Comparison of ENCODE assay signal across 8 cellular contexts in the genomic region with DNA sequence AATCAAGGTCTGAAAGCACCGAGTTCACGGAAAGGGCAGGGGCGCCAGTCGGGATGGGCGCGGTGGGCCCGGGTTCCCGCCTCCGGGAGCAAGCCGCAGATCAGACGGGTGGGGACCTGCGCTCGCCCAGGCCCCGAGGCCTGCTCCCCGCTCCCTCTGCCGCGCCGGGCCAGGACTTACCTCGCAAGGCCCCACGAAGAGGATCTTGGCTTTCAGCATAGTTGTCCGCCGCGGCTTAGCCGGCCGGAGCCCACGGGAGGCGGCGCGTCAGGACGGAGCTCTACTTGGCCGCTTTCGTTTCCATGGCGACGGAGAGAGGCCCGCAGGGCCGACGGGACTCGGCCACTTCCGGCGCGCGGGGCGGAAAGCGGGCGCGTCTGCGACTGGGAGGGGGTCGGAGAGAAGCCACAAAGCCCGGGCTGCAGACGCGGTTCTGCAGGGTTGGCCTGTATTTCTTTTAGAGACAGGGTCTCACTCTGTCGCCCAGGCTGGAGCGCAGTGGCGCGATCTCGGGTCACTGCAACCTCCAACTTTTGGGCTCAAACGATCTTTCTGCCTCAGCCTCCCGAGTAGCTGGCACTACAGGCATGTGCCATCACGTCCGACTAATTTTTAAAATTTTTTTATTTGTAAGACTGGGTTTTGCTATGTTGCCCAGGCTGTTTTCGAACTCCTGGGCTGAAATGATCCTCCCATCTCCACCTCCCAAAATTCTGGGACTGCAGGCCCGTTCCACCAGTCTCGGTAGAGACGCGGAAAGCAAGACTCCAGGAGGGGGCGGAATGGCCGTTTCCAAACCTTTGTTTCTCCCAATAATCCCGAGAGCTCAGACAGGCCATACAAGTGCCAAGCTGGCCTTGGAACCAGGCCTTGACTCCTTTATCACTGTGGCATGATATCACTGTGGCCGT. TPM values are rescaled to one million over a fixed set of nuclear protein-coding genes. Genes with fewer than 3 reads are reported as not detected.
DNase-seq lines count a peak whose midpoint lies in the region; ATAC-seq and TF ChIP-seq lines count a peak whose summit lies in the region.

Gene IFT22, minus strand, starts transcription at position 322 of the 911 bp plus-strand sequence. Its CDS starts 103 bp downstream, at position 219.

- H3K4me3 Mint-ChIP-seq in activated T-helper 2 cell treated with anti-CD3 and anti-CD28 coated beads, Interferon-gamma antibody, Interleukin-2, Interleukin-4, amounts not matched to agents 10 μg/mL and 5 μg/mL and 100 μg/mL, durations not matched to agents 14 hours and 24 hours and 36 hours (ENCODE audit: low read depth): peak within 1 kb of the TSS; percentile 85
- peak within 1 kb of the TSS; percentile 87 for H3K4me3 Mint-ChIP-seq in natural killer cell treated with Interleukin-12 subunit alpha and Interleukin-12 subunit beta and Interleukin-15 and Interleukin-18, amount 100 ng/mL, for 72 hours

- no peaks in the 10 kb centered on the region for H3K9me3 ChIP-seq in DOHH2 (ENCODE audit: control insufficient read depth, insufficient read depth, low read length)

- H3K79me2 ChIP-seq in DOHH2 (ENCODE audit: control insufficient read depth, low read length): peaks cover 8% of the 10 kb centered on the region

- 0 out of 2 replicates have a peak, but pooled peaks cover 3% of the 10 kb centered on the region for H3F3A ChIP-seq in DOHH2 (ENCODE audit: control insufficient read depth, insufficient read depth)

- H3K9me3 Mint-ChIP-seq in activated T-helper 2 cell treated with anti-CD3 and anti-CD28 coated beads, Interferon-gamma antibody, Interleukin-2, Interleukin-4, amounts not matched to agents 10 μg/mL and 5 μg/mL and 100 μg/mL, durations not matched to agents 14 hours and 24 hours and 36 hours: no peaks in the 10 kb centered on the region
- no peaks in the 10 kb centered on the region for H3K9me3 Mint-ChIP-seq in natural killer cell treated with Interleukin-12 subunit alpha and Interleukin-12 subunit beta and Interleukin-15 and Interleukin-18, amount 100 ng/mL, for 72 hours

- H3K4me1 Mint-ChIP-seq in activated T-helper 2 cell treated with anti-CD3 and anti-CD28 coated beads, Interferon-gamma antibody, Interleukin-2, Interleukin-4, amounts not matched to agents 10 μg/mL and 5 μg/mL and 100 μg/mL, durations not matched to agents 14 hours and 24 hours and 36 hours (ENCODE audit: low read depth): peaks cover 1% of the 10 kb centered on the region
- H3K4me1 Mint-ChIP-seq in natural killer cell treated with Interleukin-12 subunit alpha and Interleukin-12 subunit beta and Interleukin-15 and Interleukin-18, amount 100 ng/mL, for 72 hours (ENCODE audit: low read depth in 2 of 2): peaks cover 5 to 12% of the 10 kb centered on the region in 2 donors

- peak within 1 kb of the TSS; percentile 79 for H3K4me3 ChIP-seq in DOHH2 (ENCODE audit: low read length)

- H3K36me3 Mint-ChIP-seq in activated T-helper 2 cell treated with anti-CD3 and anti-CD28 coated beads, Interferon-gamma antibody, Interleukin-2, Interleukin-4, amounts not matched to agents 10 μg/mL and 5 μg/mL and 100 μg/mL, durations not matched to agents 14 hours and 24 hours and 36 hours (ENCODE audit: low read depth): no peaks in the 10 kb centered on the region
- no peaks in the 10 kb centered on the region for H3K36me3 Mint-ChIP-seq in natural killer cell treated with Interleukin-12 subunit alpha and Interleukin-12 subunit beta and Interleukin-15 and Interleukin-18, amount 100 ng/mL, for 72 hours

- H3K27me3 ChIP-seq in DOHH2 (ENCODE audit: control insufficient read depth, low read length): no peaks in the 10 kb centered on the region

- no peaks in the 10 kb centered on the region for H3K36me3 ChIP-seq in DOHH2 (ENCODE audit: control insufficient read depth, low read length)

- H3K9me2 ChIP-seq in DOHH2 (replicated peaks; ENCODE audit: control insufficient read depth, low read length): no peaks in the 10 kb centered on the region

- TF ChIP-seq CTCF in DOHH2 (IDR thresholded peaks at IDR 0.05; ENCODE audit: low read depth, low read length, poor library complexity, severe bottlenecking): no peak

- peaks cover 1% of the 10 kb centered on the region for H3K27me3 Mint-ChIP-seq in activated T-helper 2 cell treated with anti-CD3 and anti-CD28 coated beads, Interferon-gamma antibody, Interleukin-2, Interleukin-4, amounts not matched to agents 10 μg/mL and 5 μg/mL and 100 μg/mL, durations not matched to agents 14 hours and 24 hours and 36 hours (ENCODE audit: low read depth)
- H3K27me3 Mint-ChIP-seq in natural killer cell treated with Interleukin-12 subunit alpha and Interleukin-12 subunit beta and Interleukin-15 and Interleukin-18, amount 100 ng/mL, for 72 hours: no peaks in the 10 kb centered on the region

- no peaks in the 10 kb centered on the region; the same call in 1 of the 2 replicates for H4K20me1 ChIP-seq in DOHH2 (ENCODE audit: control insufficient read depth, insufficient read depth, low read depth, low read length)

- peak within 1 kb of the TSS; percentile 76 for H3K27ac Mint-ChIP-seq in activated T-helper 2 cell treated with anti-CD3 and anti-CD28 coated beads, Interferon-gamma antibody, Interleukin-2, Interleukin-4, amounts not matched to agents 10 μg/mL and 5 μg/mL and 100 μg/mL, durations not matched to agents 14 hours and 24 hours and 36 hours
- peak within 1 kb of the TSS; percentile 58 to 82 for H3K27ac Mint-ChIP-seq in natural killer cell treated with Interleukin-12 subunit alpha and Interleukin-12 subunit beta and Interleukin-15 and Interleukin-18, amount 100 ng/mL, for 72 hours

- intact Hi-C loops in activated T-helper 2 cell treated with anti-CD3 and anti-CD28 coated beads, Interferon-gamma antibody, Interleukin-2, Interleukin-4, amounts not matched to agents 10 μg/mL and 5 μg/mL and 100 μg/mL, durations not matched to agents 14 hours and 24 hours and 36 hours (cut with micrococcal nuclease): no loop called here

- peak within 1 kb of the TSS; percentile 18; the same call in 1 of the 2 replicates for H3K27ac ChIP-seq in DOHH2 (ENCODE audit: low read depth, low read length)

- peak within 1 kb of the TSS; percentile 77 for H3K4me2 ChIP-seq in DOHH2 (ENCODE audit: low read length)

- ATAC-seq in GM21825 (IDR thresholded peaks at IDR 0.05; ENCODE audit: unreplicated experiment): peak; percentile 97
- peak; percentile 97 to 98 for ATAC-seq in natural killer cell treated with Interleukin-12 subunit alpha and Interleukin-12 subunit beta and Interleukin-15 and Interleukin-18, amount 100 ng/mL, for 72 hours

- DNase-seq in LHCN-M2 (ENCODE audit: low read depth) (peak; percentile 91), RKO (ENCODE audit: low spot score) (peak; percentile 95), fibroblast of peridontal ligament (ENCODE audit: extremely low read depth) (peak; percentile 86)
- peak; percentile 83 for DNase-seq in activated T-helper 2 cell treated with anti-CD3 and anti-CD28 coated beads, Interferon-gamma antibody, Interleukin-2, Interleukin-4, amounts not matched to agents 10 μg/mL and 5 μg/mL and 100 μg/mL, durations not matched to agents 14 hours and 24 hours and 36 hours (ENCODE audit: low spot score)
- DNase-seq in natural killer cell treated with Interleukin-12 subunit alpha and Interleukin-12 subunit beta and Interleukin-15 and Interleukin-18, amount 100 ng/mL, for 72 hours (ENCODE audit: low spot score): peak; percentile 94
- DNase-seq in stimulated activated naive CD4-positive, alpha-beta T cell treated with Interleukin-2 at 50 U/mL for 16 hours (lab: John Stamatoyannopoulos, UW): peak; percentile 81

- peaks cover 14% of the 10 kb centered on the region for H3K4me1 ChIP-seq in DOHH2 (ENCODE audit: control insufficient read depth, low read length)

RNA-seq across cellular contexts. Expression of gene IFT22, which starts in this region (rescaled TPM):
- 41.2 and 44.5 TPM in 2 replicates for total RNA-seq in LHCN-M2 (2014; rRNA removed)
- polyA plus RNA-seq in LHCN-M2 (2012): 50.2 TPM
- total RNA-seq in activated T-helper 2 cell treated with anti-CD3 and anti-CD28 coated beads, Interferon-gamma antibody, Interleukin-2, Interleukin-4, amounts not matched to agents 10 μg/mL and 5 μg/mL and 100 μg/mL, durations not matched to agents 14 hours and 24 hours and 36 hours: 4.5 and 5.3 TPM in 2 replicates
- 1 to 10 TPM; 5.5 to 6.0 TPM for total RNA-seq in natural killer cell treated with Interleukin-12 subunit alpha and Interleukin-12 subunit beta and Interleukin-15 and Interleukin-18, amount 100 ng/mL, for 72 hours

Comparison
In these comparisons a context has a peak if more than half of its experiments do, and no peak if none do; other contexts are left out.
1. Peak in every context shown above with its lines: DNase-seq, ATAC-seq, H3K4me3 ChIP-seq and H3K27ac ChIP-seq.